8 cellular contexts compared by ENCODE assay signal in genomic region chr19:2167896-2168618, GRCh38. TPM values are rescaled to one million over a fixed set of nuclear protein-coding genes. Genes with fewer than 3 reads are reported as not detected.
DNase-seq lines count a peak whose midpoint lies in the region; ATAC-seq, FAIRE-seq and TF ChIP-seq lines count a peak whose summit lies in the region.

No MANE protein-coding gene starts in this region.

- H3K27ac ChIP-seq in CD4-positive, CD25-positive, alpha-beta regulatory T cell (ENCODE audit: insufficient read depth, low read length, poor library complexity, severe bottlenecking), result peak overlapping the region; percentile 75
- peak overlapping the region; percentile 62 for H3K27ac ChIP-seq in SJSA1
- peak overlapping the region; percentile 85 for H3K27ac ChIP-seq in endothelial cell of umbilical vein (ENCODE audit: insufficient read depth, low read depth, low read length)
- no peak overlapping the region for H3K27ac ChIP-seq in foreskin keratinocyte

- peak overlapping the region; percentile 37 for H3K4me3 ChIP-seq in CD4-positive, CD25-positive, alpha-beta regulatory T cell (ENCODE audit: low read depth, low read length)
- H3K4me3 ChIP-seq in H7 (ENCODE audit: insufficient read depth, low read depth, low read length) (no peak overlapping the region), SJSA1 (no peak overlapping the region), endothelial cell of umbilical vein (replicated peaks in 1 of 3; ENCODE audit: insufficient read depth in 1 of 3, low read depth in 1 of 3, low read length in 3 of 3) (no peak overlapping the region)

- CTCF ChIA-PET in endothelial cell of umbilical vein (lab: Charles Lee), result interaction anchor here (1.3 kb wide), 1 partner anchor 12 kb away, joined by 7 read pairs; no protein-coding TSS in a partner anchor

- no peak for TF ChIP-seq CTCF in endothelial cell of umbilical vein (IDR thresholded peaks at IDR 0.05; ENCODE audit: extremely low read depth in 1 of 2, insufficient read depth in 1 of 2, low read depth in 1 of 2, low read length in 2 of 2)
- no peak for TF ChIP-seq CTCF in nephron (IDR thresholded peaks at IDR 0.05; ENCODE audit: unreplicated experiment in 3 of 3)
- TF ChIP-seq CTCF in foreskin keratinocyte (conservative IDR thresholded peaks at IDR 0.05), result no peak

- peaks cover 0 to 73% (median 36%) of the 10 kb centered on the region in 4 donors for H3K4me1 Mint-ChIP-seq in CD4-positive, CD25-positive, alpha-beta regulatory T cell
- H3K4me1 Mint-ChIP-seq in nephron, result peaks cover 45% of the 10 kb centered on the region

- no peaks in the 10 kb centered on the region for H3K36me3 Mint-ChIP-seq in CD4-positive, CD25-positive, alpha-beta regulatory T cell
- no peaks in the 10 kb centered on the region for H3K36me3 Mint-ChIP-seq in nephron (ENCODE audit: low read depth)

- intact Hi-C loops in endothelial cell of umbilical vein (cut with micrococcal nuclease), result loop anchor here (1.0 to 5.0 kb wide), 4 partner anchors 18 to 101 kb away; partner anchors contain the start of genes PLEKHJ1 and SF3A2

- peak in 1 of 3 donors; percentile 16 for DNase-seq in CD4-positive, CD25-positive, alpha-beta regulatory T cell
- DNase-seq in H7 (peak; percentile 42), SJSA1 (ENCODE audit: low read depth in 1 of 2, low spot score in 2 of 2) (peak in 1 of 2 experiments; percentile 41), endothelial cell of umbilical vein (ENCODE audit: low read depth, low spot score) (peak; percentile 60), SK-N-DZ (ENCODE audit: low spot score) (no peak), foreskin keratinocyte (no peak), NCI-H82 treated with DMSO at 0.1 percent for 48 hours (lab: John Stamatoyannopoulos, UW; ENCODE audit: unreplicated experiment) (no peak)

- peak overlapping the region; percentile 68 to 88 (median 84) for H3K4me3 Mint-ChIP-seq in CD4-positive, CD25-positive, alpha-beta regulatory T cell
- H3K4me3 Mint-ChIP-seq in nephron, result peak overlapping the region; percentile 13 to 56 (median 49)

- TF ChIP-seq POLR2A in endothelial cell of umbilical vein (IDR thresholded peaks at IDR 0.05; ENCODE audit: low read depth, low read length), result peak; percentile 12

- no peak for FAIRE-seq in endothelial cell of umbilical vein (lab: Jason Lieb, UNC)

- H3K9ac ChIP-seq in endothelial cell of umbilical vein (replicated peaks; ENCODE audit: extremely low read depth, insufficient read depth, low read length), result peak overlapping the region; percentile 64

- H3K79me2 ChIP-seq in endothelial cell of umbilical vein (ENCODE audit: control insufficient read depth, insufficient read depth, low read length), result peaks cover 66% of the 10 kb centered on the region

- H3K4me1 ChIP-seq in CD4-positive, CD25-positive, alpha-beta regulatory T cell (ENCODE audit: control insufficient read depth, insufficient read depth, low read length, poor library complexity, severe bottlenecking), result peaks cover 65% of the 10 kb centered on the region
- H3K4me1 ChIP-seq in SJSA1 (replicated peaks) (peaks cover 46% of the 10 kb centered on the region), endothelial cell of umbilical vein (ENCODE audit: control insufficient read depth, extremely low read depth, insufficient read depth, low read length) (peaks cover 39% of the 10 kb centered on the region), foreskin keratinocyte (peaks cover 17% of the 10 kb centered on the region)

- H3K27me3 ChIP-seq in CD4-positive, CD25-positive, alpha-beta regulatory T cell (ENCODE audit: control insufficient read depth, insufficient read depth, low read length), result no peaks in the 10 kb centered on the region
- H3K27me3 ChIP-seq in H7 (ENCODE audit: control insufficient read depth, insufficient read depth, low read length) (no peaks in the 10 kb centered on the region), SJSA1 (replicated peaks) (no peaks in the 10 kb centered on the region), endothelial cell of umbilical vein (ENCODE audit: control insufficient read depth in 2 of 2, insufficient read depth in 2 of 2, low read length in 2 of 2) (no peaks in the 10 kb centered on the region), foreskin keratinocyte (no peaks in the 10 kb centered on the region)

- no TSS peak for BruUV-seq in endothelial cell of umbilical vein (replicated peaks; lab: Mats Ljungman, UMichigan)

- H3K9me1 ChIP-seq in endothelial cell of umbilical vein (replicated peaks; ENCODE audit: control insufficient read depth, extremely low read depth, insufficient read depth, low read length), result no peaks in the 10 kb centered on the region

- no peaks in the 10 kb centered on the region for H3K9me3 ChIP-seq in CD4-positive, CD25-positive, alpha-beta regulatory T cell (ENCODE audit: control insufficient read depth in 2 of 2, low read length in 2 of 2)
- H3K9me3 ChIP-seq in SJSA1 (replicated peaks) (no peaks in the 10 kb centered on the region), endothelial cell of umbilical vein (replicated peaks; ENCODE audit: control insufficient read depth, insufficient read depth, low read length) (no peaks in the 10 kb centered on the region)

- dilution Hi-C loops in endothelial cell of umbilical vein (cut with MboI; ENCODE audit: extremely low pct_ligation_motif_present, low sequenced_read_pairs), result no loop called here

- peak overlapping the region; percentile 82 to 97 (median 86) for H3K27ac Mint-ChIP-seq in CD4-positive, CD25-positive, alpha-beta regulatory T cell
- H3K27ac Mint-ChIP-seq in nephron, result peak overlapping the region; percentile 45 to 90 (median 52)

- no peak overlapping the region for H2AFZ ChIP-seq in endothelial cell of umbilical vein (ENCODE audit: low read depth, low read length)

- no peak for ATAC-seq in CD4-positive, CD25-positive, alpha-beta regulatory T cell (ENCODE audit: low read depth in 2 of 2)
- ATAC-seq in foreskin keratinocyte, result no peak

- no peaks in the 10 kb centered on the region for H4K20me1 ChIP-seq in endothelial cell of umbilical vein (replicated peaks; ENCODE audit: control insufficient read depth, extremely low read depth, insufficient read depth, low read length)

- no peaks in the 10 kb centered on the region for H3K9me3 Mint-ChIP-seq in CD4-positive, CD25-positive, alpha-beta regulatory T cell
- no peaks in the 10 kb centered on the region for H3K9me3 Mint-ChIP-seq in nephron

- H3K27me3 Mint-ChIP-seq in CD4-positive, CD25-positive, alpha-beta regulatory T cell, result no peaks in the 10 kb centered on the region
- no peaks in the 10 kb centered on the region for H3K27me3 Mint-ChIP-seq in nephron (ENCODE audit: low read depth)

- peaks cover under 1% of the 10 kb centered on the region for H3K36me3 ChIP-seq in CD4-positive, CD25-positive, alpha-beta regulatory T cell (ENCODE audit: control insufficient read depth, insufficient read depth, low read length)
- no peaks in the 10 kb centered on the region for H3K36me3 ChIP-seq in H7 (replicated peaks; ENCODE audit: control insufficient read depth, insufficient read depth, low read length)
- peaks cover 31% of the 10 kb centered on the region for H3K36me3 ChIP-seq in SJSA1
- no peaks in the 10 kb centered on the region for H3K36me3 ChIP-seq in endothelial cell of umbilical vein (ENCODE audit: control insufficient read depth in 2 of 2, extremely low read depth in 1 of 2, insufficient read depth in 2 of 2, low read length in 2 of 2)

- POLR2A ChIA-PET in endothelial cell of umbilical vein (lab: Charles Lee), result no interaction called here

- peak overlapping the region; percentile 50 for H3K4me2 ChIP-seq in endothelial cell of umbilical vein (ENCODE audit: insufficient read depth, low read length)

TF ChIP-seq in endothelial cell of umbilical vein, 7 proteins besides CTCF, POLR2A, EP300 and RAD21 (continues in another document):
- TF ChIP-seq POLR2AphosphoS5 (IDR thresholded peaks at IDR 0.05; ENCODE audit: insufficient read depth, low read depth, low read length) (peak; percentile 67), FOS (IDR thresholded peaks at IDR 0.05; ENCODE audit: borderline replicate concordance, insufficient read depth, low read length) (peak; percentile 69), MYC (IDR thresholded peaks at IDR 0.05; ENCODE audit: low read depth, low read length) (no peak)

RNA-seq across cellular contexts. Expression of gene DOT1L, which starts 4.3 kb away (rescaled TPM):
- 39.3 TPM for total RNA-seq in CD4-positive, CD25-positive, alpha-beta regulatory T cell
- polyA plus RNA-seq in CD4-positive, CD25-positive, alpha-beta regulatory T cell, result under 1 TPM; 0.17 to 0.47 (median 0.28) TPM
- 13.3 and 18.0 TPM in 2 replicates for total RNA-seq in H7 (2014; rRNA removed; shearing (Covaris generic))
- total RNA-seq in SJSA1 (2014; rRNA removed; shearing (Covaris generic)), result 5.9 and 7.8 TPM in 2 replicates
- total RNA-seq in endothelial cell of umbilical vein (42.0 and 47.0 TPM in 2 replicates), foreskin keratinocyte (8.4 and 10.7 TPM in 2 replicates)
- polyA plus RNA-seq in endothelial cell of umbilical vein (7.6 and 7.7 TPM in 2 replicates), foreskin keratinocyte (4.9 and 5.6 TPM in 2 replicates)
- 7.6 and 10.4 TPM in 2 replicates for polyA plus RNA-seq in endothelial cell of umbilical vein (2011; cell fraction: cytosol; rRNA removed)
- 26.7 and 38.7 TPM in 2 replicates for polyA plus RNA-seq in endothelial cell of umbilical vein (2011; cell fraction: nucleus; rRNA removed)
- 13.3 and 14.5 TPM in 2 replicates for polyA plus RNA-seq in endothelial cell of umbilical vein (2012)
- 16.2 and 36.6 TPM in 2 replicates for polyA minus RNA-seq in endothelial cell of umbilical vein
- 18.9 TPM for polyA minus RNA-seq in endothelial cell of umbilical vein (2011; cell fraction: cytosol; rRNA and poly(A)+ RNA removed)
- 23.1 and 29.1 TPM in 2 replicates for polyA minus RNA-seq in endothelial cell of umbilical vein (2011; cell fraction: nucleus; rRNA and poly(A)+ RNA removed)
- 14.9 and 22.7 TPM in 2 replicates for polyA plus RNA-seq in SK-N-DZ (2014; cell fraction: cytosol; rRNA removed)
- 73.6 and 154 TPM in 2 replicates for polyA plus RNA-seq in SK-N-DZ (2014; cell fraction: nucleus; rRNA removed)

RNA-seq across cellular contexts. Expression of gene AP3D1, which starts 16.7 kb away (rescaled TPM):
- total RNA-seq in CD4-positive, CD25-positive, alpha-beta regulatory T cell, result 78.0 TPM
- 10 to 100 TPM; 12.0 to 13.6 (median 12.9) TPM for polyA plus RNA-seq in CD4-positive, CD25-positive, alpha-beta regulatory T cell
- total RNA-seq in H7 (2014; rRNA removed; shearing (Covaris generic)), result 175 and 177 TPM in 2 replicates
- 66.5 and 78.9 TPM in 2 replicates for total RNA-seq in SJSA1 (2014; rRNA removed; shearing (Covaris generic))
- total RNA-seq in endothelial cell of umbilical vein, result 137 and 143 TPM in 2 replicates
- polyA plus RNA-seq in endothelial cell of umbilical vein, result 123 and 130 TPM in 2 replicates
- 123 and 130 TPM in 2 replicates for polyA plus RNA-seq in endothelial cell of umbilical vein (2011; cell fraction: cytosol; rRNA removed)
- polyA plus RNA-seq in endothelial cell of umbilical vein (2011; cell fraction: nucleus; rRNA removed), result 207 and 256 TPM in 2 replicates
- 148 and 165 TPM in 2 replicates for polyA plus RNA-seq in endothelial cell of umbilical vein (2012)
- polyA minus RNA-seq in endothelial cell of umbilical vein, result 186 and 190 TPM in 2 replicates
- polyA minus RNA-seq in endothelial cell of umbilical vein (2011; cell fraction: cytosol; rRNA and poly(A)+ RNA removed), result 36.4 TPM
- 78.8 and 90.3 TPM in 2 replicates for polyA minus RNA-seq in endothelial cell of umbilical vein (2011; cell fraction: nucleus; rRNA and poly(A)+ RNA removed)
- polyA plus RNA-seq in SK-N-DZ (2014; cell fraction: cytosol; rRNA removed), result 50.3 and 54.1 TPM in 2 replicates
- 93.0 and 103 TPM in 2 replicates for polyA plus RNA-seq in SK-N-DZ (2014; cell fraction: nucleus; rRNA removed)
- 123 and 138 TPM in 2 replicates for total RNA-seq in foreskin keratinocyte
- polyA plus RNA-seq in foreskin keratinocyte, result 78.5 and 81.7 TPM in 2 replicates

Comparison
In these comparisons a context has a peak if more than half of its experiments do, and no peak if none do; other contexts are left out.
1. DNase-seq: peak in H7 (single experiment) and endothelial cell of umbilical vein (single experiment); none in SK-N-DZ (single experiment), foreskin keratinocyte (0 of 2) and NCI-H82 treated with DMSO at 0.1 percent for 48 hours (single experiment).